20 cellular contexts compared by ENCODE assay signal in genomic region chr4:144989306-144989705, GRCh38.
"Had no signal": no experiment of that assay in that cellular context is flagged by ENCODE, and none has a peak within 500 bp of the region (broad histone marks: within the 10 kb centered on the region; RNA-seq: fewer than 3 reads in every experiment).

No MANE protein-coding gene starts in this region.

- H3K9me3 ChIP-seq: MG63, SK-N-SH had no signal

- H3K4me3 ChIP-seq: K562, MG63 had no signal

- H3K27ac ChIP-seq: HL-60 had no signal

- H3K36me3 ChIP-seq: MG63 had no signal

- DNase-seq: MG63, NCI-H1092, NCI-H1105 treated with DMSO at 0.1 percent for 48 hours, NCI-H1436, NCI-H187, NCI-H2029, NCI-H2081 treated with DMSO at 0.1 percent for 48 hours, NCI-H2171, NCI-H226, NCI-H446, NCI-H510A, NCI-H524 treated with DMSO at 0.1 percent for 48 hours, NCI-H69, NCI-H774, Right ventricle myocardium superior, RPMI8226, SIG-M5, SK-N-SH had no signal

- H3K27me3 ChIP-seq: MG63 had no signal

- ATAC-seq: K562 had no signal
